23 cellular contexts compared by ENCODE assay signal in the genomic region with DNA sequence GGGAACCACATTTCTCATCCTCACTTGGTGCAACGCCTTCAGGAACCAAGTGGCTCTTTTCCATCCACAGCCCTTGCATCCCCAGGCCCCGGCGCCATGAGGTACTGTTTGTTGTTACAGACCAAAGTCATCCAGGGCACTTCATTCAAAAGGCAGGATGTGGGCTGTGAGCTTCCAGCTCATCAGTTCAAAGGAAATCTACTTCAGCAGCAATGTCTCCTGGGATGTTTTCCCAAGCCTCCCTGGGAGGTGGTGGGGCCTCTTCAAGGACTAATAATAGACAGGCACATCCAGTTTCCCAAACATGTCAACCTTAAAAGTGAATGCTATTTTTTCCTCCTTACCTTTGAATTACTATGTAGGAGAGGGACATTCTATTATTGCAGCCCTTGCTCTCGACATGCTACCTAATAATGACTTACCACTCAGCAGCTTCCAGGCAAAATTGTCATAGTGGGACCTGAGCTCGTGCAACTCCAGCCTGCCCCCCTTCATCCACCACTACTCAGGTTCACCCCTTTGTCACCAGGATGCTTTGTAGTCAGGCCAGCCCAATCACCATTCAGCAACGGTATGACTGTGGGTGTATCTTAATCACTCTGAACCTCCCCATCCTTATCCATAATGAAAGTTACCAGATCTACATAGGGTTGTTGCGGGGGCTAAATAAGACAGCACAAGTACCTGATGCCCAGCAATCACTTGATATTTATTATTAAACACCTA. TPM values are rescaled to one million over a fixed set of nuclear protein-coding genes. Genes with fewer than 3 reads are reported as not detected.
DNase-seq lines count a peak whose midpoint lies in the region; ATAC-seq and TF ChIP-seq lines count a peak whose summit lies in the region.
"Had no signal": no experiment of that assay in that cellular context is flagged by ENCODE, and none has a peak within 500 bp of the region (broad histone marks: within the 10 kb centered on the region; RNA-seq: fewer than 3 reads in every experiment).

No MANE protein-coding gene starts in this region.

- peaks cover 49% of the 10 kb centered on the region for H3K4me1 Mint-ChIP-seq in activated T-helper 2 cell treated with anti-CD3 and anti-CD28 coated beads, Interferon-gamma antibody, Interleukin-2, Interleukin-4, amounts not matched to agents 10 μg/mL and 5 μg/mL and 100 μg/mL, durations not matched to agents 14 hours and 24 hours and 36 hours (ENCODE audit: low read depth)
- peaks cover 12% of the 10 kb centered on the region for H3K4me1 Mint-ChIP-seq in neural crest cell

- H3K36me3 ChIP-seq in gastrocnemius medialis = no peaks in the 10 kb centered on the region
- H3K36me3 ChIP-seq: adrenal gland, cardiac muscle cell, prostate gland had no signal

- no peak for TF ChIP-seq POLR2A in gastrocnemius medialis (IDR thresholded peaks at IDR 0.05)

- no peaks in the 10 kb centered on the region for H3K9me3 ChIP-seq in gastrocnemius medialis
- H3K9me3 ChIP-seq: prostate gland had no signal

- no peak overlapping the region for H3K27ac ChIP-seq in gastrocnemius medialis
- H3K27ac ChIP-seq: 22Rv1, adrenal gland, cardiac muscle cell, KMS-11, prostate gland had no signal

- H3K27ac Mint-ChIP-seq in activated T-helper 2 cell treated with anti-CD3 and anti-CD28 coated beads, Interferon-gamma antibody, Interleukin-2, Interleukin-4, amounts not matched to agents 10 μg/mL and 5 μg/mL and 100 μg/mL, durations not matched to agents 14 hours and 24 hours and 36 hours = no peak overlapping the region
- H3K27ac Mint-ChIP-seq in neural crest cell (ENCODE audit: unreplicated experiment) = no peak overlapping the region

- TF ChIP-seq CTCF in neural crest cell (conservative IDR thresholded peaks at IDR 0.05) (no peak), gastrocnemius medialis (IDR thresholded peaks at IDR 0.05 in 4 of 5, conservative IDR thresholded peaks at IDR 0.05 in 1 of 5) (no peak)

- peak; percentile 60 for DNase-seq in DMS153 (lab: John Stamatoyannopoulos, UW)
- no peak for DNase-seq in DMS153 treated with DMSO at 0.1 percent for 48 hours (lab: John Stamatoyannopoulos, UW; ENCODE audit: unreplicated experiment)
- peak; percentile 33 for DNase-seq in stimulated activated CD4-positive, alpha-beta T cell treated with anti-CD3 and anti-CD28 coated beads, Interleukin-15, amount 100 ng/mL, for 24 hours
- no peak for DNase-seq in stimulated activated CD4-positive, alpha-beta T cell treated with anti-CD3 and anti-CD28 coated beads, Interleukin-12 subunit alpha, Interleukin-12 subunit beta, amount 100 ng/mL, for 4 hours
- no peak for DNase-seq in activated T-helper 2 cell treated with anti-CD3 and anti-CD28 coated beads, Interferon-gamma antibody, Interleukin-2, Interleukin-4, amounts not matched to agents 10 μg/mL and 5 μg/mL and 100 μg/mL, durations not matched to agents 14 hours and 24 hours and 36 hours (ENCODE audit: low spot score)
- DNase-seq in neural crest cell (ENCODE audit: low read depth, low spot score) = no peak
- DNase-seq in gastrocnemius medialis = no peak
- no peak for DNase-seq in dermis blood vessel endothelial cell
- DNase-seq: activated CD8-positive, alpha-beta memory T cell treated with anti-CD3 and anti-CD28 coated beads, Interleukin-2, amount 50 U/mL, for 4 hours; adrenal gland; dorsolateral prefrontal cortex; erythroblast; NCI-H1930; NCI-H226; NCI-H82; OCI-M1; SHP77 treated with DMSO at 0.1 percent for 48 hours; stimulated activated CD4-positive, alpha-beta T cell treated with anti-CD3 and anti-CD28 coated beads, Interleukin-4, amount 100 ng/mL, for 1 hour had no signal

- H3K36me3 Mint-ChIP-seq in activated T-helper 2 cell treated with anti-CD3 and anti-CD28 coated beads, Interferon-gamma antibody, Interleukin-2, Interleukin-4, amounts not matched to agents 10 μg/mL and 5 μg/mL and 100 μg/mL, durations not matched to agents 14 hours and 24 hours and 36 hours (ENCODE audit: low read depth) = peaks cover 28% of the 10 kb centered on the region
- peaks cover 3% of the 10 kb centered on the region for H3K36me3 Mint-ChIP-seq in neural crest cell (ENCODE audit: low read depth)

- H3K27me3 Mint-ChIP-seq in activated T-helper 2 cell treated with anti-CD3 and anti-CD28 coated beads, Interferon-gamma antibody, Interleukin-2, Interleukin-4, amounts not matched to agents 10 μg/mL and 5 μg/mL and 100 μg/mL, durations not matched to agents 14 hours and 24 hours and 36 hours (ENCODE audit: low read depth) = no peaks in the 10 kb centered on the region
- peaks cover 62% of the 10 kb centered on the region for H3K27me3 Mint-ChIP-seq in neural crest cell (ENCODE audit: low read depth)

- H3K27me3 ChIP-seq in gastrocnemius medialis = peaks cover 19 to 28% (median 28%) of the 10 kb centered on the region in 3 donors

- ATAC-seq in gastrocnemius medialis = no peak

- H3K4me1 ChIP-seq in gastrocnemius medialis = no peaks in the 10 kb centered on the region
- H3K4me1 ChIP-seq: adrenal gland, prostate gland had no signal

- H3K9me3 Mint-ChIP-seq in activated T-helper 2 cell treated with anti-CD3 and anti-CD28 coated beads, Interferon-gamma antibody, Interleukin-2, Interleukin-4, amounts not matched to agents 10 μg/mL and 5 μg/mL and 100 μg/mL, durations not matched to agents 14 hours and 24 hours and 36 hours = peaks cover 24% of the 10 kb centered on the region
- H3K9me3 Mint-ChIP-seq in neural crest cell = peaks cover 3% of the 10 kb centered on the region

- H3K4me3 Mint-ChIP-seq in activated T-helper 2 cell treated with anti-CD3 and anti-CD28 coated beads, Interferon-gamma antibody, Interleukin-2, Interleukin-4, amounts not matched to agents 10 μg/mL and 5 μg/mL and 100 μg/mL, durations not matched to agents 14 hours and 24 hours and 36 hours (ENCODE audit: low read depth) = peak overlapping the region; percentile 88
- H3K4me3 Mint-ChIP-seq in neural crest cell = peak overlapping the region; percentile 86

- in situ Hi-C loops in gastrocnemius medialis (cut with MboI; ENCODE audit: low sequenced_read_pairs in 4 of 4) = no loop called here

- intact Hi-C loops in activated T-helper 2 cell treated with anti-CD3 and anti-CD28 coated beads, Interferon-gamma antibody, Interleukin-2, Interleukin-4, amounts not matched to agents 10 μg/mL and 5 μg/mL and 100 μg/mL, durations not matched to agents 14 hours and 24 hours and 36 hours (cut with micrococcal nuclease) = no loop called here
- intact Hi-C loops in gastrocnemius medialis (cut with DNase I; ENCODE audit: low total_unique reads) = no loop called here

- no peak overlapping the region for H3K4me3 ChIP-seq in gastrocnemius medialis
- H3K4me3 ChIP-seq: adrenal gland, cardiac muscle cell, prostate gland had no signal

RNA-seq across cellular contexts. Expression of gene PRKCB, which starts 1.7 kb away (rescaled TPM):
- 69.0 and 69.5 TPM in 2 replicates for total RNA-seq in activated T-helper 2 cell treated with anti-CD3 and anti-CD28 coated beads, Interferon-gamma antibody, Interleukin-2, Interleukin-4, amounts not matched to agents 10 μg/mL and 5 μg/mL and 100 μg/mL, durations not matched to agents 14 hours and 24 hours and 36 hours
- 0.77 and 0.80 TPM in 2 replicates for total RNA-seq in neural crest cell
- 1 to 10 TPM in 3 of 4 donors, under 1 TPM in 1; 0.51 to 1.3 (median 1.1) TPM for total RNA-seq in gastrocnemius medialis
- total RNA-seq in dermis blood vessel endothelial cell = not detected in 2 replicates
- total RNA-seq: myocyte had no signal

Comparison
In these comparisons a context has a peak if more than half of its experiments do, and no peak if none do; other contexts are left out.
1. DNase-seq: peak in DMS153 (single experiment) and stimulated activated CD4-positive, alpha-beta T cell treated with anti-CD3 and anti-CD28 coated beads, Interleukin-15, amount 100 ng/mL, for 24 hours (single experiment); none in DMS153 treated with DMSO at 0.1 percent for 48 hours (single experiment), stimulated activated CD4-positive, alpha-beta T cell treated with anti-CD3 and anti-CD28 coated beads, Interleukin-12 subunit alpha, Interleukin-12 subunit beta, amount 100 ng/mL, for 4 hours (single experiment), activated T-helper 2 cell treated with anti-CD3 and anti-CD28 coated beads, Interferon-gamma antibody, Interleukin-2, Interleukin-4, amounts not matched to agents 10 μg/mL and 5 μg/mL and 100 μg/mL, durations not matched to agents 14 hours and 24 hours and 36 hours (single experiment), neural crest cell (single experiment), gastrocnemius medialis (0 of 2) and dermis blood vessel endothelial cell (single experiment).
2. RNA of gene PRKCB, which starts 1.7 kb away (total RNA-seq): 69.0 to 69.5 TPM in activated T-helper 2 cell treated with anti-CD3 and anti-CD28 coated beads, Interferon-gamma antibody, Interleukin-2, Interleukin-4, amounts not matched to agents 10 μg/mL and 5 μg/mL and 100 μg/mL, durations not matched to agents 14 hours and 24 hours and 36 hours; 0.51 to 1.3 TPM in gastrocnemius medialis, 0.77 to 0.80 TPM in neural crest cell and not detected in dermis blood vessel endothelial cell; every median in the first group is over 10 times any median in the second.